Comparison of ENCODE assay signal across 14 cellular contexts in genomic region chr11:77778549-77778948, GRCh38.
"Had no signal": no experiment of that assay in that cellular context is flagged by ENCODE, and none has a peak within 500 bp of the region (broad histone marks: within the 10 kb centered on the region; RNA-seq: fewer than 3 reads in every experiment).

No MANE protein-coding gene starts in this region.

- DNase-seq: activated CD4-positive, alpha-beta T cell treated with anti-CD3 and anti-CD28 coated beads for 4 hours; activated CD8-positive, alpha-beta T cell treated with anti-CD3 and anti-CD28 coated beads for 36 hours; cerebellar nuclear complex; dermis blood vessel endothelial cell; left cardiac atrium; naive thymus-derived CD4-positive, alpha-beta T cell; nucleus accumbens; right cardiac atrium; small intestine; SW 1271; transverse colon had no signal

- H3K4me3 Mint-ChIP-seq: activated CD8-positive, alpha-beta T cell treated with anti-CD3 and anti-CD28 coated beads for 36 hours; brain had no signal

- H3K9me3 ChIP-seq: SJSA1, transverse colon had no signal

- H3K9me3 Mint-ChIP-seq: activated CD8-positive, alpha-beta T cell treated with anti-CD3 and anti-CD28 coated beads for 36 hours; brain; naive thymus-derived CD4-positive, alpha-beta T cell had no signal

- H3K36me3 ChIP-seq: SJSA1, transverse colon had no signal

- H3K27me3 ChIP-seq: SJSA1, transverse colon had no signal

- H3K27ac ChIP-seq: SJSA1, transverse colon had no signal

- H3K27ac Mint-ChIP-seq: activated CD8-positive, alpha-beta T cell treated with anti-CD3 and anti-CD28 coated beads for 36 hours had no signal

- H3K4me3 ChIP-seq: lung, SJSA1, transverse colon had no signal

- ATAC-seq: activated CD8-positive, alpha-beta T cell treated with anti-CD3 and anti-CD28 coated beads for 36 hours; left cardiac atrium; naive thymus-derived CD4-positive, alpha-beta T cell; right cardiac atrium had no signal

- H3K27me3 Mint-ChIP-seq: activated CD8-positive, alpha-beta T cell treated with anti-CD3 and anti-CD28 coated beads for 36 hours; brain; naive thymus-derived CD4-positive, alpha-beta T cell had no signal
